ENCODE assay signal across 16 cellular contexts in the genomic region with DNA sequence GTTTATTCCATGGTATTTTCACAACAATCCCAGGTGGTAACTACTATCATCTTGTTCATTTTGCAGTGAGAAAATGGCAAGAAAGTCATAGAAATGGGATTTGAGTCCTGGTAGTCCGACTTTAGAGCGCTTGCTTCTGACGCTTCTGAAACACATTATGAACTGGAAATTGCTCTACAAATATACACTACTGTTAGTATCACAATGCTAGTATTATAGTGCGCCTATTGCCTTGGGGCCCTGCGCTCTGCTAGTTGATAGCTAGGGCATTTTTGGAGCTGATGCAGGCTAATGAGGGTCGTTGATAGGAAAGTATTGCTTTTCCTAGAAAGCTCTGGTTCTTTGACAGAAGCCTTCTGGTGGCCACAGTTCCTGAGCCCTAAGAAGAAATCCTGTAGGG.
DNase-seq lines count a peak whose midpoint lies in the region; ATAC-seq and TF ChIP-seq lines count a peak whose summit lies in the region.
"Had no signal": no experiment of that assay in that cellular context is flagged by ENCODE, and none has a peak within 500 bp of the region (broad histone marks: within the 10 kb centered on the region; RNA-seq: fewer than 3 reads in every experiment).

No MANE protein-coding gene starts in this region.

- H3K9me3 ChIP-seq in BLaER1 treated with 17β-estradiol and CSF1 and Interleukin-3, amounts not matched to agents 10 nM and 100 nM (replicated peaks in 1 of 11) = 0 out of 22 replicates have a peak, but pooled peaks cover 0 to 4% (median 0%) of the 10 kb centered on the region in 11 experiments
- H3K9me3 ChIP-seq in esophagus muscularis mucosa = no peaks in the 10 kb centered on the region
- H3K9me3 ChIP-seq: Peyer's patch had no signal

- peaks cover 92% of the 10 kb centered on the region for H3K4me1 Mint-ChIP-seq in stimulated activated memory B cell treated with anti-CD40 and anti-IgM and Interleukin-4, amounts not matched to agents 10 μg/mL and 1 μg/mL and 100 μg/mL, for 72 hours

- no peak for TF ChIP-seq POLR2A in esophagus muscularis mucosa (IDR thresholded peaks at IDR 0.05; ENCODE audit: low read depth)

- H3K4me3 ChIP-seq in BLaER1 treated with 17β-estradiol and CSF1 and Interleukin-3, amounts not matched to agents 10 nM and 100 nM = no peak overlapping the region
- no peak overlapping the region for H3K4me3 ChIP-seq in esophagus muscularis mucosa
- H3K4me3 ChIP-seq: Peyer's patch had no signal

- H3K27me3 Mint-ChIP-seq in stimulated activated memory B cell treated with anti-CD40 and anti-IgM and Interleukin-4, amounts not matched to agents 10 μg/mL and 1 μg/mL and 100 μg/mL, for 72 hours = no peaks in the 10 kb centered on the region

- peaks cover 12 to 99% (median 43%) of the 10 kb centered on the region in 10 experiments; a peak in 18 of 20 replicates for H3K4me1 ChIP-seq in BLaER1 treated with 17β-estradiol and CSF1 and Interleukin-3, amounts not matched to agents 10 nM and 100 nM
- peaks cover 65 to 95% (median 90%) of the 10 kb centered on the region in 4 donors for H3K4me1 ChIP-seq in esophagus muscularis mucosa

- H3K27ac Mint-ChIP-seq in stimulated activated memory B cell treated with anti-CD40 and anti-IgM and Interleukin-4, amounts not matched to agents 10 μg/mL and 1 μg/mL and 100 μg/mL, for 72 hours = peak overlapping the region; percentile 28

- peaks cover 26 to 100% (median 82%) of the 10 kb centered on the region in 11 experiments for H3K36me3 ChIP-seq in BLaER1 treated with 17β-estradiol and CSF1 and Interleukin-3, amounts not matched to agents 10 nM and 100 nM
- no peaks in the 10 kb centered on the region for H3K36me3 ChIP-seq in esophagus muscularis mucosa
- H3K36me3 ChIP-seq: Peyer's patch had no signal

- no peaks in the 10 kb centered on the region for H3K9me3 Mint-ChIP-seq in stimulated activated memory B cell treated with anti-CD40 and anti-IgM and Interleukin-4, amounts not matched to agents 10 μg/mL and 1 μg/mL and 100 μg/mL, for 72 hours
- H3K9me3 Mint-ChIP-seq: HFFc6 had no signal

- no peak overlapping the region for H3K9ac ChIP-seq in BLaER1 treated with 17β-estradiol and CSF1 and Interleukin-3, amounts not matched to agents 10 nM and 100 nM

- 98% methylated on average over 6 of the region's 6 CpGs for WGBS in esophagus muscularis mucosa

- peaks cover 55% of the 10 kb centered on the region for H3K36me3 Mint-ChIP-seq in stimulated activated memory B cell treated with anti-CD40 and anti-IgM and Interleukin-4, amounts not matched to agents 10 μg/mL and 1 μg/mL and 100 μg/mL, for 72 hours

- ATAC-seq in stimulated activated memory B cell treated with anti-CD40 and anti-IgM and Interleukin-4, amounts not matched to agents 10 μg/mL and 1 μg/mL and 100 μg/mL, for 72 hours = no peak
- no peak for ATAC-seq in left ventricle myocardium superior

- no peak overlapping the region for H3K4me3 Mint-ChIP-seq in stimulated activated memory B cell treated with anti-CD40 and anti-IgM and Interleukin-4, amounts not matched to agents 10 μg/mL and 1 μg/mL and 100 μg/mL, for 72 hours
- H3K4me3 Mint-ChIP-seq: HFFc6 had no signal

- no peak for TF ChIP-seq CTCF in esophagus muscularis mucosa (IDR thresholded peaks at IDR 0.05)

- peaks cover 41 to 100% (median 91%) of the 10 kb centered on the region in 11 experiments for H4K20me1 ChIP-seq in BLaER1 treated with 17β-estradiol and CSF1 and Interleukin-3, amounts not matched to agents 10 nM and 100 nM

- H3K27me3 ChIP-seq in BLaER1 treated with 17β-estradiol and CSF1 and Interleukin-3, amounts not matched to agents 10 nM and 100 nM = no peaks in the 10 kb centered on the region
- H3K27me3 ChIP-seq in esophagus muscularis mucosa = no peaks in the 10 kb centered on the region
- H3K27me3 ChIP-seq: Peyer's patch had no signal

- no peak for TF ChIP-seq EP300 in esophagus muscularis mucosa (IDR thresholded peaks at IDR 0.05)

- peak overlapping the region in 3 of 11 experiments; percentile 26 to 45 (median 35); a peak in 2 of 22 replicates for H3K27ac ChIP-seq in BLaER1 treated with 17β-estradiol and CSF1 and Interleukin-3, amounts not matched to agents 10 nM and 100 nM
- peak overlapping the region in 3 of 4 donors; percentile 35 to 84 (median 37) for H3K27ac ChIP-seq in esophagus muscularis mucosa (replicated peaks in 1 of 4)
- H3K27ac ChIP-seq: Peyer's patch had no signal

- H3K4me2 ChIP-seq in BLaER1 treated with 17β-estradiol and CSF1 and Interleukin-3, amounts not matched to agents 10 nM and 100 nM = peak overlapping the region in 8 of 11 experiments; percentile 31 to 69 (median 59); a peak in 15 of 22 replicates

- intact Hi-C loops in esophagus muscularis mucosa (cut with DNase I) = no loop called here
- intact Hi-C loops in left ventricle myocardium superior (cut with micrococcal nuclease) = no loop called here

- DNase-seq in NCI-H146 treated with DMSO at 0.1 percent for 48 hours (lab: John Stamatoyannopoulos, UW; ENCODE audit: unreplicated experiment) (peak; percentile 83), esophagus muscularis mucosa (ENCODE audit: extremely low spot score) (no peak), HUDEP-2 (lab: John Stamatoyannopoulos, UW; ENCODE audit: unreplicated experiment in 76 of 76) (no peak), SIG-M5 (lab: John Stamatoyannopoulos, UW) (no peak), left ventricle myocardium superior (no peak)
- DNase-seq: GDM1, H7, HFFc6, IMR-90, NCI-H1417 treated with DMSO at 0.1 percent for 48 hours, NCI-H2029 treated with DMSO at 0.1 percent for 48 hours, NCI-H2171, NCI-H526, Peyer's patch had no signal
